Comparison of ENCODE assay signal across 8 cellular contexts in genomic region chr3:32685604-32686185, GRCh38. TPM values are rescaled to one million over a fixed set of nuclear protein-coding genes. Genes with fewer than 3 reads are reported as not detected.
A peak's percentile ranks its signal among the peaks of the same experiment; 100 is the strongest.
DNase-seq lines count a peak whose midpoint lies in the region; ATAC-seq and TF ChIP-seq lines count a peak whose summit lies in the region.

No MANE protein-coding gene starts in this region.

- no peak for TF ChIP-seq POLR2A in right lobe of liver (IDR thresholded peaks at IDR 0.05)

- intact Hi-C loops in right lobe of liver (cut with DNase I): no loop called here

- TF ChIP-seq CTCF in astrocyte of the spinal cord (IDR thresholded peaks at IDR 0.05; ENCODE audit: low read depth, low read length) (no peak), right lobe of liver (IDR thresholded peaks at IDR 0.05) (no peak), type B pancreatic cell (conservative IDR thresholded peaks at IDR 0.05) (no peak)

- peaks cover 11% of the 10 kb centered on the region for H3K36me3 Mint-ChIP-seq in activated naive CD4-positive, alpha-beta T cell treated with anti-CD3 and anti-CD28 coated beads, Interleukin-2, amount 50 U/mL, for 24 hours
- peaks cover 16% of the 10 kb centered on the region for H3K36me3 Mint-ChIP-seq in type B pancreatic cell

- 16% methylated on average over 20 of the region's 20 CpGs for WGBS in HUES64
- WGBS in right lobe of liver (ENCODE audit: insufficient coverage, low coverage, low lambda C conversion rate, missing lambda C conversion rate): 11% methylated on average over 16 of the region's 20 CpGs

- H3K4me1 Mint-ChIP-seq in activated naive CD4-positive, alpha-beta T cell treated with anti-CD3 and anti-CD28 coated beads, Interleukin-2, amount 50 U/mL, for 24 hours: peaks cover 36% of the 10 kb centered on the region
- H3K4me1 Mint-ChIP-seq in type B pancreatic cell (ENCODE audit: unreplicated experiment): peaks cover 23% of the 10 kb centered on the region

- peak in 1 of 4 donors; percentile 3 for ATAC-seq in right lobe of liver

- H3K27ac ChIP-seq in HUES64 (ENCODE audit: low read depth, low read length) (peak overlapping the region; percentile 88), right lobe of liver (peak overlapping the region; percentile 19 to 65 (median 58))

- peaks cover 12% of the 10 kb centered on the region for H3K36me3 ChIP-seq in HUES64 (ENCODE audit: insufficient read depth, low read length)
- H3K36me3 ChIP-seq in right lobe of liver: no peaks in the 10 kb centered on the region

- H3K4me3 ChIP-seq in HUES64 (ENCODE audit: low read length) (peak overlapping the region; percentile 81), astrocyte of the spinal cord (ENCODE audit: low read depth, low read length) (peak overlapping the region; percentile 91), right lobe of liver (peak overlapping the region; percentile 79 to 89 (median 83))

- peak overlapping the region; percentile 90 for H3K27ac Mint-ChIP-seq in activated naive CD4-positive, alpha-beta T cell treated with anti-CD3 and anti-CD28 coated beads, Interleukin-2, amount 50 U/mL, for 24 hours
- H3K27ac Mint-ChIP-seq in type B pancreatic cell: peak overlapping the region; percentile 93

- H3K4me3 Mint-ChIP-seq in activated naive CD4-positive, alpha-beta T cell treated with anti-CD3 and anti-CD28 coated beads, Interleukin-2, amount 50 U/mL, for 24 hours: peak overlapping the region; percentile 94
- peak overlapping the region; percentile 92 for H3K4me3 Mint-ChIP-seq in type B pancreatic cell

- in situ Hi-C loops in astrocyte of the spinal cord (cut with HindIII; ENCODE audit: low sequenced_read_pairs): no loop called here

- H3K9ac ChIP-seq in HUES64 (ENCODE audit: low read depth, low read length): peak overlapping the region; percentile 78

- H3K4me1 ChIP-seq in HUES64 (ENCODE audit: insufficient read depth, low read length): peaks cover 18% of the 10 kb centered on the region
- H3K4me1 ChIP-seq in right lobe of liver: peaks cover 0 to 9% (median 4%) of the 10 kb centered on the region in 4 donors

- H3K9me3 ChIP-seq in HUES64 (ENCODE audit: insufficient read depth, low read depth, low read length): no peaks in the 10 kb centered on the region
- no peaks in the 10 kb centered on the region for H3K9me3 ChIP-seq in right lobe of liver

- H3K27me3 Mint-ChIP-seq in activated naive CD4-positive, alpha-beta T cell treated with anti-CD3 and anti-CD28 coated beads, Interleukin-2, amount 50 U/mL, for 24 hours: no peaks in the 10 kb centered on the region
- no peaks in the 10 kb centered on the region for H3K27me3 Mint-ChIP-seq in type B pancreatic cell

- no peaks in the 10 kb centered on the region for H3K9me3 Mint-ChIP-seq in activated naive CD4-positive, alpha-beta T cell treated with anti-CD3 and anti-CD28 coated beads, Interleukin-2, amount 50 U/mL, for 24 hours
- H3K9me3 Mint-ChIP-seq in type B pancreatic cell: no peaks in the 10 kb centered on the region

- DNase-seq in activated naive CD4-positive, alpha-beta T cell (lab: John Stamatoyannopoulos, UW): no peak
- DNase-seq in astrocyte of the spinal cord (ENCODE audit: low read depth, low spot score) (peak; percentile 26), right lobe of liver (no peak), type B pancreatic cell (ENCODE audit: extremely low spot score, unreplicated experiment) (no peak), ecto neural progenitor cell (ENCODE audit: low spot score) (no peak), NCI-H510A (lab: John Stamatoyannopoulos, UW) (no peak)

- H3K27me3 ChIP-seq in HUES64 (ENCODE audit: insufficient read depth, low read length) (no peaks in the 10 kb centered on the region), right lobe of liver (no peaks in the 10 kb centered on the region)

RNA-seq across cellular contexts. Expression of gene CNOT10, which starts 0.7 kb away (rescaled TPM):
- 32.2 TPM for polyA plus RNA-seq in HUES64 (2013, experiment 1 of 2)
- 30.8 TPM for polyA plus RNA-seq in HUES64 (2013, experiment 2 of 2)
- total RNA-seq in right lobe of liver (10 to 100 TPM; 10.6 to 36.3 (median 12.5) TPM), type B pancreatic cell (ENCODE audit: low replicate concordance) (41.6 and 42.8 TPM in 2 replicates)
